Comparison of ENCODE assay signal across 1 cellular context in the genomic region with DNA sequence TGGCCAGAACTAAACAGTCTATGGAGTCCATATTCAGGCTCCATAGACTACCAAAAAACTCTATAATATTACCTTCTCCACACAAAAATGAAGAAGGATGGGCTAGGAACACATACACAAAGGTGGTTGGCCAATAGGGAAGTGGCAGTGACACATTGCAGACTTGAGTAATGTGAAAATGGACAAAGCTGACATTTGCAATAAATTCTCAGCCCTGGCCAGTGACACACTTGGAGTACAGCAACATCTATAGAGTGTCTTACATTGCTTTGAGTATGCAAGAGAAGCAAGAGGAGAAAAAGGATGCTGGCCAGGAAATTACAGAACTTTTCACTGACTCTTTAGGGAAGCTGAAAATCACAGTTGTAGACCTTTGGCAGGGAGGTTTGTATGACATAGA.
TF ChIP-seq lines count a peak whose summit lies in the region.

No MANE protein-coding gene starts in this region.

TF ChIP-seq in K562, 482 proteins besides CTCF, POLR2A, EP300 and RAD21:
- TF ChIP-seq, protein P1, sequence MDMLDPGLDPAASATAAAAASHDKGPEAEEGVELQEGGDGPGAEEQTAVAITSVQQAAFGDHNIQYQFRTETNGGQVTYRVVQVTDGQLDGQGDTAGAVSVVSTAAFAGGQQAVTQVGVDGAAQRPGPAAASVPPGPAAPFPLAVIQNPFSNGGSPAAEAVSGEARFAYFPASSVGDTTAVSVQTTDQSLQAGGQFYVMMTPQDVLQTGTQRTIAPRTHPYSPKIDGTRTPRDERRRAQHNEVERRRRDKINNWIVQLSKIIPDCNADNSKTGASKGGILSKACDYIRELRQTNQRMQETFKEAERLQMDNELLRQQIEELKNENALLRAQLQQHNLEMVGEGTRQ (CRISPR knock-in tag; IDR thresholded peaks at IDR 0.05): no peak
- no peak for TF ChIP-seq BCOR (IDR thresholded peaks at IDR 0.05)
- no peak for TF ChIP-seq ZNF444 (CRISPR knock-in tag; IDR thresholded peaks at IDR 0.05)
- no peak for TF ChIP-seq ZNF324 (CRISPR knock-in tag; IDR thresholded peaks at IDR 0.05)
- no peak for TF ChIP-seq JUNB (CRISPR knock-in tag; conservative IDR thresholded peaks at IDR 0.05)
- TF ChIP-seq NFE2L1 (tag; IDR thresholded peaks at IDR 0.05; ENCODE audit: borderline replicate concordance, low read depth): no peak
- TF ChIP-seq, protein P2, sequence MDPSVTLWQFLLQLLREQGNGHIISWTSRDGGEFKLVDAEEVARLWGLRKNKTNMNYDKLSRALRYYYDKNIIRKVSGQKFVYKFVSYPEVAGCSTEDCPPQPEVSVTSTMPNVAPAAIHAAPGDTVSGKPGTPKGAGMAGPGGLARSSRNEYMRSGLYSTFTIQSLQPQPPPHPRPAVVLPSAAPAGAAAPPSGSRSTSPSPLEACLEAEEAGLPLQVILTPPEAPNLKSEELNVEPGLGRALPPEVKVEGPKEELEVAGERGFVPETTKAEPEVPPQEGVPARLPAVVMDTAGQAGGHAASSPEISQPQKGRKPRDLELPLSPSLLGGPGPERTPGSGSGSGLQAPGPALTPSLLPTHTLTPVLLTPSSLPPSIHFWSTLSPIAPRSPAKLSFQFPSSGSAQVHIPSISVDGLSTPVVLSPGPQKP (CRISPR knock-in tag; IDR thresholded peaks at IDR 0.05): no peak
- TF ChIP-seq, protein P3, sequence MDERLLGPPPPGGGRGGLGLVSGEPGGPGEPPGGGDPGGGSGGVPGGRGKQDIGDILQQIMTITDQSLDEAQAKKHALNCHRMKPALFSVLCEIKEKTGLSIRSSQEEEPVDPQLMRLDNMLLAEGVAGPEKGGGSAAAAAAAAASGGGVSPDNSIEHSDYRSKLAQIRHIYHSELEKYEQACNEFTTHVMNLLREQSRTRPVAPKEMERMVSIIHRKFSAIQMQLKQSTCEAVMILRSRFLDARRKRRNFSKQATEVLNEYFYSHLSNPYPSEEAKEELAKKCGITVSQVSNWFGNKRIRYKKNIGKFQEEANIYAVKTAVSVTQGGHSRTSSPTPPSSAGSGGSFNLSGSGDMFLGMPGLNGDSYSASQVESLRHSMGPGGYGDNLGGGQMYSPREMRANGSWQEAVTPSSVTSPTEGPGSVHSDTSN (CRISPR knock-in tag; IDR thresholded peaks at IDR 0.05; ENCODE audit: low read depth): no peak
- TF ChIP-seq, protein P3 (tag; conservative IDR thresholded peaks at IDR 0.05; ENCODE audit: low read depth): peak; percentile 55; the same call in 1 of the 2 replicates
- peak; percentile 52 for TF ChIP-seq MEIS2 (IDR thresholded peaks at IDR 0.05; ENCODE audit: partially characterized antibody)
